Comparison of ENCODE assay signal across 8 cellular contexts in the genomic region with DNA sequence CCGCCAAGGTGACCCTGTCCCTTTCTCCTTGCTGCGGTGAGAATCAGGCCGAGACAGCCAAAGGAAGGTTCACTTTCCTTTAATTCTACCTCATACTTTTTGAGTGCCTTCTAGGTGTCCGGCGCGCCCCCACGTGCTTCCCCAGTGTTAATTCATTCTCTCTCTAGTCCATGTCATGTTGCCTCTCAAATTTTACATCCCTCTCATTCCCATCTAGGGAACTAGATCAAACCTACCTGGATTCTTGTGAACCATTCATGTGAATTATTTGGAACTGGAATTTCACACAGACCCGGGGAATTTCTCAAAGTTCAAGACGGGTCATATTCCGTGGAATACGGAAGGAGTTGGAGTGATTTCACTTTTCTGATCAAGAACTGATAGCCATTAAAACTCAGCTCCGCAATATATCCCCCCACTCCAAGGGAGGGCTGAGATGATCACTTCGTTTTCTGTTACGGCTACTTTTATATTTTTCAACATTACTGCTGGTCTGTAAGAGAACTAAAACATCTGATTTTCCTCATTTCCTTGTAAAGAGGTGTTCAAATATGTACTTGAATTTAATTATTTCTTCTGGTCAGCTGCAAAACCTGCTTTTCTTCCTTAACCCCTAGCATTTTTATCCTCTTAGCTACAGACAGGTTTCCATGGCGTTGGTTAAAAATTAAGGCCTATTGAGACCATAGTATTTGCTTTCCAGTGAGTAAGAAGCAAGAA. TPM values are rescaled to one million over a fixed set of nuclear protein-coding genes. Genes with fewer than 3 reads are reported as not detected.
DNase-seq lines count a peak whose midpoint lies in the region; ATAC-seq and TF ChIP-seq lines count a peak whose summit lies in the region.

No MANE protein-coding gene starts in this region.

- peaks cover 37% of the 10 kb centered on the region for H3K4me1 ChIP-seq in GM23248 (ENCODE audit: insufficient read depth)

- H3K4me2 ChIP-seq in GM23248 (ENCODE audit: unreplicated experiment): peak overlapping the region; percentile 75

- in situ Hi-C loops in GM23248 (cut with MboI): no loop called here

- peak overlapping the region; percentile 98 for H3K9ac ChIP-seq in GM23248

- ATAC-seq in activated T-helper 17 cell treated with anti-CD3 and anti-CD28 coated beads, Interleukin-2, amount 50 U/mL, for 72 hours (replicated peaks): no peak
- ATAC-seq in stimulated activated memory B cell treated with anti-CD40 and anti-IgM and Interleukin-4, amounts not matched to agents 10 μg/mL and 1 μg/mL and 100 μg/mL, for 72 hours: no peak

- H3K4me1 Mint-ChIP-seq in activated T-helper 17 cell treated with anti-CD3 and anti-CD28 coated beads, Interleukin-2, amount 50 U/mL, for 72 hours: peaks cover 15% of the 10 kb centered on the region
- H3K4me1 Mint-ChIP-seq in stimulated activated memory B cell treated with anti-CD40 and anti-IgM and Interleukin-4, amounts not matched to agents 10 μg/mL and 1 μg/mL and 100 μg/mL, for 72 hours: peaks cover 35% of the 10 kb centered on the region

- H2AFZ ChIP-seq in GM23248: peak overlapping the region; percentile 12

- CTCF ChIA-PET in HEK293T (lab: Yijun Ruan, JAX): interaction anchor here (0.6 to 1.3 kb wide), 5 partner anchors 18 to 1312 kb away, joined by 3 read pairs; no protein-coding TSS in a partner anchor

- peak overlapping the region; percentile 94 for H3K27ac ChIP-seq in GM23248

- no peaks in the 10 kb centered on the region for H3K9me2 ChIP-seq in GM23248 (ENCODE audit: insufficient read depth)

- peaks cover 59% of the 10 kb centered on the region for H3K36me3 Mint-ChIP-seq in activated T-helper 17 cell treated with anti-CD3 and anti-CD28 coated beads, Interleukin-2, amount 50 U/mL, for 72 hours (ENCODE audit: low read depth)
- peaks cover 36% of the 10 kb centered on the region for H3K36me3 Mint-ChIP-seq in stimulated activated memory B cell treated with anti-CD40 and anti-IgM and Interleukin-4, amounts not matched to agents 10 μg/mL and 1 μg/mL and 100 μg/mL, for 72 hours

- peaks cover 19% of the 10 kb centered on the region; the same call in 1 of the 2 replicates for H4K20me1 ChIP-seq in GM23248 (ENCODE audit: insufficient read depth)

- H3K27me3 Mint-ChIP-seq in activated T-helper 17 cell treated with anti-CD3 and anti-CD28 coated beads, Interleukin-2, amount 50 U/mL, for 72 hours: no peaks in the 10 kb centered on the region
- H3K27me3 Mint-ChIP-seq in stimulated activated memory B cell treated with anti-CD40 and anti-IgM and Interleukin-4, amounts not matched to agents 10 μg/mL and 1 μg/mL and 100 μg/mL, for 72 hours: no peaks in the 10 kb centered on the region

- peak overlapping the region; percentile 98 for H3K27ac Mint-ChIP-seq in activated T-helper 17 cell treated with anti-CD3 and anti-CD28 coated beads, Interleukin-2, amount 50 U/mL, for 72 hours
- peak overlapping the region; percentile 92 for H3K27ac Mint-ChIP-seq in stimulated activated memory B cell treated with anti-CD40 and anti-IgM and Interleukin-4, amounts not matched to agents 10 μg/mL and 1 μg/mL and 100 μg/mL, for 72 hours

- peaks cover 29% of the 10 kb centered on the region for H3K36me3 ChIP-seq in GM23248 (ENCODE audit: low read depth)

- peaks cover 46% of the 10 kb centered on the region for H3F3A ChIP-seq in GM23248 (ENCODE audit: insufficient read depth)

- POLR2A ChIA-PET in HEK293T (lab: Yijun Ruan, JAX): interaction anchor here (0.7 to 4.8 kb wide), 8 partner anchors 8 to 125 kb away, joined by 3 to 36 read pairs (median 6); no protein-coding TSS in a partner anchor

- H3K4me3 ChIP-seq in GM23248 (peak overlapping the region; percentile 85), iPS-11a (ENCODE audit: low read depth, low read length) (peak overlapping the region; percentile 31)

- DNase-seq in A172 (ENCODE audit: low spot score) (peak; percentile 50), GM23248 (no peak), HEK293T (ENCODE audit: extremely low spot score) (no peak), T1000 (lab: John Stamatoyannopoulos, UW) (no peak), dedifferentiated amniotic fluid mesenchymal stem cell (ENCODE audit: extremely low spot score) (no peak)

- H3K79me2 ChIP-seq in GM23248 (ENCODE audit: insufficient read depth): peaks cover 38% of the 10 kb centered on the region

- no peaks in the 10 kb centered on the region for H3K9me3 ChIP-seq in GM23248 (ENCODE audit: low read depth)

- H3K4me3 Mint-ChIP-seq in activated T-helper 17 cell treated with anti-CD3 and anti-CD28 coated beads, Interleukin-2, amount 50 U/mL, for 72 hours: peak overlapping the region; percentile 89
- H3K4me3 Mint-ChIP-seq in stimulated activated memory B cell treated with anti-CD40 and anti-IgM and Interleukin-4, amounts not matched to agents 10 μg/mL and 1 μg/mL and 100 μg/mL, for 72 hours: peak overlapping the region; percentile 79

- WGBS in GM23248 (ENCODE audit: low coverage in 1 of 2, low lambda C conversion rate in 2 of 2, missing lambda C conversion rate in 2 of 2), 2 experiments: 1% methylated on average over 15 of the region's 15 CpGs

- H3K27me3 ChIP-seq in GM23248 (replicated peaks; ENCODE audit: insufficient read depth): no peaks in the 10 kb centered on the region

- H3K9me3 Mint-ChIP-seq in activated T-helper 17 cell treated with anti-CD3 and anti-CD28 coated beads, Interleukin-2, amount 50 U/mL, for 72 hours: no peaks in the 10 kb centered on the region
- no peaks in the 10 kb centered on the region for H3K9me3 Mint-ChIP-seq in stimulated activated memory B cell treated with anti-CD40 and anti-IgM and Interleukin-4, amounts not matched to agents 10 μg/mL and 1 μg/mL and 100 μg/mL, for 72 hours

TF ChIP-seq in HEK293T, 16 proteins besides CTCF, POLR2A, EP300 and RAD21:
- TF ChIP-seq TARDBP (IDR thresholded peaks at IDR 0.05): no peak
- no peak for TF ChIP-seq FOXK2 (IDR thresholded peaks at IDR 0.05)
- no peak for TF ChIP-seq SUZ12 (IDR thresholded peaks at IDR 0.05)
- no peak for TF ChIP-seq ARNT (IDR thresholded peaks at IDR 0.05)
- no peak for TF ChIP-seq SP1 (IDR thresholded peaks at IDR 0.05)
- TF ChIP-seq L3MBTL2 (conservative IDR thresholded peaks at IDR 0.05): no peak
- TF ChIP-seq HDGF (IDR thresholded peaks at IDR 0.05; ENCODE audit: borderline replicate concordance): no peak
- no peak for TF ChIP-seq FOXA1 (IDR thresholded peaks at IDR 0.05)
- TF ChIP-seq ELF4 (IDR thresholded peaks at IDR 0.05): no peak
- TF ChIP-seq LEF1 (IDR thresholded peaks at IDR 0.05; ENCODE audit: borderline replicate concordance): no peak
- no peak for TF ChIP-seq ZNF384 (IDR thresholded peaks at IDR 0.05)
- no peak for TF ChIP-seq NFRKB (IDR thresholded peaks at IDR 0.05)
- TF ChIP-seq, protein P1, sequence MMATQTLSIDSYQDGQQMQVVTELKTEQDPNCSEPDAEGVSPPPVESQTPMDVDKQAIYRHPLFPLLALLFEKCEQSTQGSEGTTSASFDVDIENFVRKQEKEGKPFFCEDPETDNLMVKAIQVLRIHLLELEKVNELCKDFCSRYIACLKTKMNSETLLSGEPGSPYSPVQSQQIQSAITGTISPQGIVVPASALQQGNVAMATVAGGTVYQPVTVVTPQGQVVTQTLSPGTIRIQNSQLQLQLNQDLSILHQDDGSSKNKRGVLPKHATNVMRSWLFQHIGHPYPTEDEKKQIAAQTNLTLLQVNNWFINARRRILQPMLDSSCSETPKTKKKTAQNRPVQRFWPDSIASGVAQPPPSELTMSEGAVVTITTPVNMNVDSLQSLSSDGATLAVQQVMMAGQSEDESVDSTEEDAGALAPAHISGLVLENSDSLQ (IDR thresholded peaks at IDR 0.05): no peak
- no peak for TF ChIP-seq FOXM1 (IDR thresholded peaks at IDR 0.05; ENCODE audit: borderline replicate concordance)
- TF ChIP-seq CTBP1 (IDR thresholded peaks at IDR 0.05; ENCODE audit: borderline replicate concordance): no peak

RNA-seq across cellular contexts. Expression of a gene that starts 1.0 kb away (rescaled TPM):
- total RNA-seq in A172 (2014; rRNA removed; shearing (Covaris generic)): 1,393 and 1,401 TPM in 2 replicates
- 1,781 and 2,185 TPM in 2 replicates for total RNA-seq in GM23248 (2014; rRNA removed; shearing (Covaris generic))
- 2,304 and 2,417 TPM in 2 replicates for polyA plus RNA-seq in GM23248 (2016; fragmentation: Nextera tagmentation; extraction: Ambion mirVana)
- total RNA-seq in activated T-helper 17 cell treated with anti-CD3 and anti-CD28 coated beads, Interleukin-2, amount 50 U/mL, for 72 hours: 1,000 to 10,000 TPM; 3,460 to 3,623 TPM
